Comparison of ENCODE assay signal across 1 cellular context in the genomic region with DNA sequence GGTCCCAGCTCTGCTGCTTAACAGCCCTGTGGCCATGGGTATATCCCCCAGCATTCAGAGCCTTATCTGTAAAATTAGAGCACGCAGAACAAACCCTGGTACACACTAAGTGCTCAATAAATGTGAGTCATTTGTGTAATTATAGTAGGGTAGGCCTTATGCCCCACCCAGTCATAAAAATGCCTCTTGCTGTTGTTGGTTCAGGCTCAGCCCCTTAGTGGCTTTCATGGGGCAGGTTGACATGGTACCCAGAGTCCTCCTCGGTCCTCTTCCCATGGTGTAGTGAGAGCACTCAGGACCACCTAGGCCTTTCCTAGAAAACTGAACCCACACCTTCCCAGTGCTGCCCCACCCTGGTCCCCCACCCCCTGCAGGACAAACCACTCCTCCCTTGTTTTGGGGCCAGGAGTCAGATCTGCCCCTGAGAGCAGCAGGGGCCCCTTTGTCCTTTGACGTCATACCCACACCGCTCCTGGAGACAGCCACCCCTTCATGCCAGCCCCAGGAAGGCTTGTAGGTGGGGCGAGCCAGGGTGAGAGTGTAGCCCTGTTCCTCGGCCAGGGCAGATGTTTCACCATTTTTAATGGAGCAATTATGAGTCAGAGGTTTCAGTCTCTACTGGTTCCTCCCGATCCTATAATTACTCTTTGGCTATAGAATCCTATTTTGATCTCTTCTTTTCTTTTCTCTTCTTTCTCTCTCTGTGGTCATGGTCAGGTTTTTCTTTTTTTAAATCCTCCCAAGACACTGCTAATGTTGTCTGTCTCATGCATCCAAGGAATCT.
TF ChIP-seq lines count a peak whose summit lies in the region.

No MANE protein-coding gene starts in this region.

TF ChIP-seq in GM12878, 131 proteins besides CTCF, POLR2A, EP300 and RAD21 (continued from another document and continues in another):
- TF ChIP-seq FOS (IDR thresholded peaks at IDR 0.05; ENCODE audit: borderline replicate concordance, extremely low read depth, insufficient read length) (no peak), SUPT20H (IDR thresholded peaks at IDR 0.05; ENCODE audit: borderline replicate concordance, control insufficient read depth, low read depth, low read length) (no peak), SP1 (IDR thresholded peaks at IDR 0.05; ENCODE audit: low read depth, low read length) (peak; percentile 41), RAD51 (IDR thresholded peaks at IDR 0.05) (no peak), ZNF24 (IDR thresholded peaks at IDR 0.05) (no peak), CREB1 (IDR thresholded peaks at IDR 0.05; ENCODE audit: low read depth) (peak; percentile 62), PML (IDR thresholded peaks at IDR 0.05; ENCODE audit: low read length) (no peak), ZNF274 (IDR thresholded peaks at IDR 0.05; ENCODE audit: insufficient read depth, insufficient read length) (no peak), ESRRA (IDR thresholded peaks at IDR 0.05; ENCODE audit: low read length) (no peak), MEF2A (IDR thresholded peaks at IDR 0.05; ENCODE audit: insufficient read depth, low read depth, low read length) (peak; percentile 50; the same call in 1 of the 2 replicates), CREM (IDR thresholded peaks at IDR 0.05; ENCODE audit: low read depth) (peak; percentile 73), TARDBP (IDR thresholded peaks at IDR 0.05; ENCODE audit: borderline replicate concordance) (no peak), CBX5 (IDR thresholded peaks at IDR 0.05; ENCODE audit: low read depth) (no peak), BACH1 (IDR thresholded peaks at IDR 0.05; ENCODE audit: borderline replicate concordance) (no peak), SRF (IDR thresholded peaks at IDR 0.05; ENCODE audit: low read depth in 2 of 2, low read length in 2 of 2) (no peak), RB1 (IDR thresholded peaks at IDR 0.05; ENCODE audit: borderline replicate concordance) (no peak), ZNF217 (IDR thresholded peaks at IDR 0.05) (no peak), NBN (IDR thresholded peaks at IDR 0.05) (no peak), TCF3 (IDR thresholded peaks at IDR 0.05; ENCODE audit: borderline replicate concordance, insufficient read depth, low read depth, low read length) (no peak), SREBF1 (IDR thresholded peaks at IDR 0.05; ENCODE audit: low read length) (no peak), TCF12 (IDR thresholded peaks at IDR 0.05; ENCODE audit: low read depth, low read length) (no peak), SMC3 (IDR thresholded peaks at IDR 0.05; ENCODE audit: borderline replicate concordance, low read length) (no peak), ATF7 (IDR thresholded peaks at IDR 0.05; ENCODE audit: low read depth) (peak; percentile 67; the same call in 1 of the 2 replicates), NR2C1 (IDR thresholded peaks at IDR 0.05) (no peak), WRNIP1 (IDR thresholded peaks at IDR 0.05; ENCODE audit: borderline replicate concordance, low read depth, low read length) (no peak), CHD4 (IDR thresholded peaks at IDR 0.05) (no peak), MTA2 (IDR thresholded peaks at IDR 0.05; ENCODE audit: low read depth) (peak; percentile 12; the same call in 1 of the 2 replicates)
- TF ChIP-seq, protein P1, sequence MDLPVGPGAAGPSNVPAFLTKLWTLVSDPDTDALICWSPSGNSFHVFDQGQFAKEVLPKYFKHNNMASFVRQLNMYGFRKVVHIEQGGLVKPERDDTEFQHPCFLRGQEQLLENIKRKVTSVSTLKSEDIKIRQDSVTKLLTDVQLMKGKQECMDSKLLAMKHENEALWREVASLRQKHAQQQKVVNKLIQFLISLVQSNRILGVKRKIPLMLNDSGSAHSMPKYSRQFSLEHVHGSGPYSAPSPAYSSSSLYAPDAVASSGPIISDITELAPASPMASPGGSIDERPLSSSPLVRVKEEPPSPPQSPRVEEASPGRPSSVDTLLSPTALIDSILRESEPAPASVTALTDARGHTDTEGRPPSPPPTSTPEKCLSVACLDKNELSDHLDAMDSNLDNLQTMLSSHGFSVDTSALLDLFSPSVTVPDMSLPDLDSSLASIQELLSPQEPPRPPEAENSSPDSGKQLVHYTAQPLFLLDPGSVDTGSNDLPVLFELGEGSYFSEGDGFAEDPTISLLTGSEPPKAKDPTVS (IDR thresholded peaks at IDR 0.05; ENCODE audit: low read depth, low read length), result no peak
- TF ChIP-seq, protein P2, sequence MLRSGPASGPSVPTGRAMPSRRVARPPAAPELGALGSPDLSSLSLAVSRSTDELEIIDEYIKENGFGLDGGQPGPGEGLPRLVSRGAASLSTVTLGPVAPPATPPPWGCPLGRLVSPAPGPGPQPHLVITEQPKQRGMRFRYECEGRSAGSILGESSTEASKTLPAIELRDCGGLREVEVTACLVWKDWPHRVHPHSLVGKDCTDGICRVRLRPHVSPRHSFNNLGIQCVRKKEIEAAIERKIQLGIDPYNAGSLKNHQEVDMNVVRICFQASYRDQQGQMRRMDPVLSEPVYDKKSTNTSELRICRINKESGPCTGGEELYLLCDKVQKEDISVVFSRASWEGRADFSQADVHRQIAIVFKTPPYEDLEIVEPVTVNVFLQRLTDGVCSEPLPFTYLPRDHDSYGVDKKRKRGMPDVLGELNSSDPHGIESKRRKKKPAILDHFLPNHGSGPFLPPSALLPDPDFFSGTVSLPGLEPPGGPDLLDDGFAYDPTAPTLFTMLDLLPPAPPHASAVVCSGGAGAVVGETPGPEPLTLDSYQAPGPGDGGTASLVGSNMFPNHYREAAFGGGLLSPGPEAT (IDR thresholded peaks at IDR 0.05; ENCODE audit: low read depth), result no peak
- TF ChIP-seq, protein P3, sequence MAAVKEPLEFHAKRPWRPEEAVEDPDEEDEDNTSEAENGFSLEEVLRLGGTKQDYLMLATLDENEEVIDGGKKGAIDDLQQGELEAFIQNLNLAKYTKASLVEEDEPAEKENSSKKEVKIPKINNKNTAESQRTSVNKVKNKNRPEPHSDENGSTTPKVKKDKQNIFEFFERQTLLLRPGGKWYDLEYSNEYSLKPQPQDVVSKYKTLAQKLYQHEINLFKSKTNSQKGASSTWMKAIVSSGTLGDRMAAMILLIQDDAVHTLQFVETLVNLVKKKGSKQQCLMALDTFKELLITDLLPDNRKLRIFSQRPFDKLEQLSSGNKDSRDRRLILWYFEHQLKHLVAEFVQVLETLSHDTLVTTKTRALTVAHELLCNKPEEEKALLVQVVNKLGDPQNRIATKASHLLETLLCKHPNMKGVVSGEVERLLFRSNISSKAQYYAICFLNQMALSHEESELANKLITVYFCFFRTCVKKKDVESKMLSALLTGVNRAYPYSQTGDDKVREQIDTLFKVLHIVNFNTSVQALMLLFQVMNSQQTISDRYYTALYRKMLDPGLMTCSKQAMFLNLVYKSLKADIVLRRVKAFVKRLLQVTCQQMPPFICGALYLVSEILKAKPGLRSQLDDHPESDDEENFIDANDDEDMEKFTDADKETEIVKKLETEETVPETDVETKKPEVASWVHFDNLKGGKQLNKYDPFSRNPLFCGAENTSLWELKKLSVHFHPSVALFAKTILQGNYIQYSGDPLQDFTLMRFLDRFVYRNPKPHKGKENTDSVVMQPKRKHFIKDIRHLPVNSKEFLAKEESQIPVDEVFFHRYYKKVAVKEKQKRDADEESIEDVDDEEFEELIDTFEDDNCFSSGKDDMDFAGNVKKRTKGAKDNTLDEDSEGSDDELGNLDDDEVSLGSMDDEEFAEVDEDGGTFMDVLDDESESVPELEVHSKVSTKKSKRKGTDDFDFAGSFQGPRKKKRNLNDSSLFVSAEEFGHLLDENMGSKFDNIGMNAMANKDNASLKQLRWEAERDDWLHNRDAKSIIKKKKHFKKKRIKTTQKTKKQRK (IDR thresholded peaks at IDR 0.05; ENCODE audit: low read depth, low read length), result no peak
- TF ChIP-seq, protein P4, sequence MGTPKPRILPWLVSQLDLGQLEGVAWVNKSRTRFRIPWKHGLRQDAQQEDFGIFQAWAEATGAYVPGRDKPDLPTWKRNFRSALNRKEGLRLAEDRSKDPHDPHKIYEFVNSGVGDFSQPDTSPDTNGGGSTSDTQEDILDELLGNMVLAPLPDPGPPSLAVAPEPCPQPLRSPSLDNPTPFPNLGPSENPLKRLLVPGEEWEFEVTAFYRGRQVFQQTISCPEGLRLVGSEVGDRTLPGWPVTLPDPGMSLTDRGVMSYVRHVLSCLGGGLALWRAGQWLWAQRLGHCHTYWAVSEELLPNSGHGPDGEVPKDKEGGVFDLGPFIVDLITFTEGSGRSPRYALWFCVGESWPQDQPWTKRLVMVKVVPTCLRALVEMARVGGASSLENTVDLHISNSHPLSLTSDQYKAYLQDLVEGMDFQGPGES (IDR thresholded peaks at IDR 0.05), result no peak
- TF ChIP-seq, protein P5, sequence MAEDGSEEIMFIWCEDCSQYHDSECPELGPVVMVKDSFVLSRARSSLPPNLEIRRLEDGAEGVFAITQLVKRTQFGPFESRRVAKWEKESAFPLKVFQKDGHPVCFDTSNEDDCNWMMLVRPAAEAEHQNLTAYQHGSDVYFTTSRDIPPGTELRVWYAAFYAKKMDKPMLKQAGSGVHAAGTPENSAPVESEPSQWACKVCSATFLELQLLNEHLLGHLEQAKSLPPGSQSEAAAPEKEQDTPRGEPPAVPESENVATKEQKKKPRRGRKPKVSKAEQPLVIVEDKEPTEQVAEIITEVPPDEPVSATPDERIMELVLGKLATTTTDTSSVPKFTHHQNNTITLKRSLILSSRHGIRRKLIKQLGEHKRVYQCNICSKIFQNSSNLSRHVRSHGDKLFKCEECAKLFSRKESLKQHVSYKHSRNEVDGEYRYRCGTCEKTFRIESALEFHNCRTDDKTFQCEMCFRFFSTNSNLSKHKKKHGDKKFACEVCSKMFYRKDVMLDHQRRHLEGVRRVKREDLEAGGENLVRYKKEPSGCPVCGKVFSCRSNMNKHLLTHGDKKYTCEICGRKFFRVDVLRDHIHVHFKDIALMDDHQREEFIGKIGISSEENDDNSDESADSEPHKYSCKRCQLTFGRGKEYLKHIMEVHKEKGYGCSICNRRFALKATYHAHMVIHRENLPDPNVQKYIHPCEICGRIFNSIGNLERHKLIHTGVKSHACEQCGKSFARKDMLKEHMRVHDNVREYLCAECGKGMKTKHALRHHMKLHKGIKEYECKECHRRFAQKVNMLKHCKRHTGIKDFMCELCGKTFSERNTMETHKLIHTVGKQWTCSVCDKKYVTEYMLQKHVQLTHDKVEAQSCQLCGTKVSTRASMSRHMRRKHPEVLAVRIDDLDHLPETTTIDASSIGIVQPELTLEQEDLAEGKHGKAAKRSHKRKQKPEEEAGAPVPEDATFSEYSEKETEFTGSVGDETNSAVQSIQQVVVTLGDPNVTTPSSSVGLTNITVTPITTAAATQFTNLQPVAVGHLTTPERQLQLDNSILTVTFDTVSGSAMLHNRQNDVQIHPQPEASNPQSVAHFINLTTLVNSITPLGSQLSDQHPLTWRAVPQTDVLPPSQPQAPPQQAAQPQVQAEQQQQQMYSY (CRISPR knock-in tag; IDR thresholded peaks at IDR 0.05), result no peak
- TF ChIP-seq, protein P6, sequence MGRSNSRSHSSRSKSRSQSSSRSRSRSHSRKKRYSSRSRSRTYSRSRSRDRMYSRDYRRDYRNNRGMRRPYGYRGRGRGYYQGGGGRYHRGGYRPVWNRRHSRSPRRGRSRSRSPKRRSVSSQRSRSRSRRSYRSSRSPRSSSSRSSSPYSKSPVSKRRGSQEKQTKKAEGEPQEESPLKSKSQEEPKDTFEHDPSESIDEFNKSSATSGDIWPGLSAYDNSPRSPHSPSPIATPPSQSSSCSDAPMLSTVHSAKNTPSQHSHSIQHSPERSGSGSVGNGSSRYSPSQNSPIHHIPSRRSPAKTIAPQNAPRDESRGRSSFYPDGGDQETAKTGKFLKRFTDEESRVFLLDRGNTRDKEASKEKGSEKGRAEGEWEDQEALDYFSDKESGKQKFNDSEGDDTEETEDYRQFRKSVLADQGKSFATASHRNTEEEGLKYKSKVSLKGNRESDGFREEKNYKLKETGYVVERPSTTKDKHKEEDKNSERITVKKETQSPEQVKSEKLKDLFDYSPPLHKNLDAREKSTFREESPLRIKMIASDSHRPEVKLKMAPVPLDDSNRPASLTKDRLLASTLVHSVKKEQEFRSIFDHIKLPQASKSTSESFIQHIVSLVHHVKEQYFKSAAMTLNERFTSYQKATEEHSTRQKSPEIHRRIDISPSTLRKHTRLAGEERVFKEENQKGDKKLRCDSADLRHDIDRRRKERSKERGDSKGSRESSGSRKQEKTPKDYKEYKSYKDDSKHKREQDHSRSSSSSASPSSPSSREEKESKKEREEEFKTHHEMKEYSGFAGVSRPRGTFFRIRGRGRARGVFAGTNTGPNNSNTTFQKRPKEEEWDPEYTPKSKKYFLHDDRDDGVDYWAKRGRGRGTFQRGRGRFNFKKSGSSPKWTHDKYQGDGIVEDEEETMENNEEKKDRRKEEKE (IDR thresholded peaks at IDR 0.05), result no peak
- TF ChIP-seq, protein P7, sequence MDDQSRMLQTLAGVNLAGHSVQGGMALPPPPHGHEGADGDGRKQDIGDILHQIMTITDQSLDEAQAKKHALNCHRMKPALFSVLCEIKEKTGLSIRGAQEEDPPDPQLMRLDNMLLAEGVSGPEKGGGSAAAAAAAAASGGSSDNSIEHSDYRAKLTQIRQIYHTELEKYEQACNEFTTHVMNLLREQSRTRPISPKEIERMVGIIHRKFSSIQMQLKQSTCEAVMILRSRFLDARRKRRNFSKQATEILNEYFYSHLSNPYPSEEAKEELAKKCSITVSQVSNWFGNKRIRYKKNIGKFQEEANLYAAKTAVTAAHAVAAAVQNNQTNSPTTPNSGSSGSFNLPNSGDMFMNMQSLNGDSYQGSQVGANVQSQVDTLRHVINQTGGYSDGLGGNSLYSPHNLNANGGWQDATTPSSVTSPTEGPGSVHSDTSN (IDR thresholded peaks at IDR 0.05; ENCODE audit: insufficient replicate concordance, low read depth, low read length), result no peak
- TF ChIP-seq, protein P8, sequence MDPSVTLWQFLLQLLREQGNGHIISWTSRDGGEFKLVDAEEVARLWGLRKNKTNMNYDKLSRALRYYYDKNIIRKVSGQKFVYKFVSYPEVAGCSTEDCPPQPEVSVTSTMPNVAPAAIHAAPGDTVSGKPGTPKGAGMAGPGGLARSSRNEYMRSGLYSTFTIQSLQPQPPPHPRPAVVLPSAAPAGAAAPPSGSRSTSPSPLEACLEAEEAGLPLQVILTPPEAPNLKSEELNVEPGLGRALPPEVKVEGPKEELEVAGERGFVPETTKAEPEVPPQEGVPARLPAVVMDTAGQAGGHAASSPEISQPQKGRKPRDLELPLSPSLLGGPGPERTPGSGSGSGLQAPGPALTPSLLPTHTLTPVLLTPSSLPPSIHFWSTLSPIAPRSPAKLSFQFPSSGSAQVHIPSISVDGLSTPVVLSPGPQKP (IDR thresholded peaks at IDR 0.05; ENCODE audit: low read depth, low read length), result no peak
- TF ChIP-seq, protein P9, sequence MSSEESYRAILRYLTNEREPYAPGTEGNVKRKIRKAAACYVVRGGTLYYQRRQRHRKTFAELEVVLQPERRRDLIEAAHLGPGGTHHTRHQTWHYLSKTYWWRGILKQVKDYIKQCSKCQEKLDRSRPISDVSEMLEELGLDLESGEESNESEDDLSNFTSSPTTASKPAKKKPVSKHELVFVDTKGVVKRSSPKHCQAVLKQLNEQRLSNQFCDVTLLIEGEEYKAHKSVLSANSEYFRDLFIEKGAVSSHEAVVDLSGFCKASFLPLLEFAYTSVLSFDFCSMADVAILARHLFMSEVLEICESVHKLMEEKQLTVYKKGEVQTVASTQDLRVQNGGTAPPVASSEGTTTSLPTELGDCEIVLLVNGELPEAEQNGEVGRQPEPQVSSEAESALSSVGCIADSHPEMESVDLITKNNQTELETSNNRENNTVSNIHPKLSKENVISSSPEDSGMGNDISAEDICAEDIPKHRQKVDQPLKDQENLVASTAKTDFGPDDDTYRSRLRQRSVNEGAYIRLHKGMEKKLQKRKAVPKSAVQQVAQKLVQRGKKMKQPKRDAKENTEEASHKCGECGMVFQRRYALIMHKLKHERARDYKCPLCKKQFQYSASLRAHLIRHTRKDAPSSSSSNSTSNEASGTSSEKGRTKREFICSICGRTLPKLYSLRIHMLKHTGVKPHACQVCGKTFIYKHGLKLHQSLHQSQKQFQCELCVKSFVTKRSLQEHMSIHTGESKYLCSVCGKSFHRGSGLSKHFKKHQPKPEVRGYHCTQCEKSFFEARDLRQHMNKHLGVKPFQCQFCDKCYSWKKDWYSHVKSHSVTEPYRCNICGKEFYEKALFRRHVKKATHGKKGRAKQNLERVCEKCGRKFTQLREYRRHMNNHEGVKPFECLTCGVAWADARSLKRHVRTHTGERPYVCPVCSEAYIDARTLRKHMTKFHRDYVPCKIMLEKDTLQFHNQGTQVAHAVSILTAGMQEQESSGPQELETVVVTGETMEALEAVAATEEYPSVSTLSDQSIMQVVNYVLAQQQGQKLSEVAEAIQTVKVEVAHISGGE (CRISPR knock-in tag; IDR thresholded peaks at IDR 0.05), result no peak
